1 cellular context compared by ENCODE assay signal in genomic region chr2:11985817-11986566, GRCh38.
TF ChIP-seq lines count a peak whose summit lies in the region.

No MANE protein-coding gene starts in this region.

TF ChIP-seq in GM23338, 12 proteins besides CTCF, POLR2A, EP300 and RAD21:
- TF ChIP-seq, protein P1, sequence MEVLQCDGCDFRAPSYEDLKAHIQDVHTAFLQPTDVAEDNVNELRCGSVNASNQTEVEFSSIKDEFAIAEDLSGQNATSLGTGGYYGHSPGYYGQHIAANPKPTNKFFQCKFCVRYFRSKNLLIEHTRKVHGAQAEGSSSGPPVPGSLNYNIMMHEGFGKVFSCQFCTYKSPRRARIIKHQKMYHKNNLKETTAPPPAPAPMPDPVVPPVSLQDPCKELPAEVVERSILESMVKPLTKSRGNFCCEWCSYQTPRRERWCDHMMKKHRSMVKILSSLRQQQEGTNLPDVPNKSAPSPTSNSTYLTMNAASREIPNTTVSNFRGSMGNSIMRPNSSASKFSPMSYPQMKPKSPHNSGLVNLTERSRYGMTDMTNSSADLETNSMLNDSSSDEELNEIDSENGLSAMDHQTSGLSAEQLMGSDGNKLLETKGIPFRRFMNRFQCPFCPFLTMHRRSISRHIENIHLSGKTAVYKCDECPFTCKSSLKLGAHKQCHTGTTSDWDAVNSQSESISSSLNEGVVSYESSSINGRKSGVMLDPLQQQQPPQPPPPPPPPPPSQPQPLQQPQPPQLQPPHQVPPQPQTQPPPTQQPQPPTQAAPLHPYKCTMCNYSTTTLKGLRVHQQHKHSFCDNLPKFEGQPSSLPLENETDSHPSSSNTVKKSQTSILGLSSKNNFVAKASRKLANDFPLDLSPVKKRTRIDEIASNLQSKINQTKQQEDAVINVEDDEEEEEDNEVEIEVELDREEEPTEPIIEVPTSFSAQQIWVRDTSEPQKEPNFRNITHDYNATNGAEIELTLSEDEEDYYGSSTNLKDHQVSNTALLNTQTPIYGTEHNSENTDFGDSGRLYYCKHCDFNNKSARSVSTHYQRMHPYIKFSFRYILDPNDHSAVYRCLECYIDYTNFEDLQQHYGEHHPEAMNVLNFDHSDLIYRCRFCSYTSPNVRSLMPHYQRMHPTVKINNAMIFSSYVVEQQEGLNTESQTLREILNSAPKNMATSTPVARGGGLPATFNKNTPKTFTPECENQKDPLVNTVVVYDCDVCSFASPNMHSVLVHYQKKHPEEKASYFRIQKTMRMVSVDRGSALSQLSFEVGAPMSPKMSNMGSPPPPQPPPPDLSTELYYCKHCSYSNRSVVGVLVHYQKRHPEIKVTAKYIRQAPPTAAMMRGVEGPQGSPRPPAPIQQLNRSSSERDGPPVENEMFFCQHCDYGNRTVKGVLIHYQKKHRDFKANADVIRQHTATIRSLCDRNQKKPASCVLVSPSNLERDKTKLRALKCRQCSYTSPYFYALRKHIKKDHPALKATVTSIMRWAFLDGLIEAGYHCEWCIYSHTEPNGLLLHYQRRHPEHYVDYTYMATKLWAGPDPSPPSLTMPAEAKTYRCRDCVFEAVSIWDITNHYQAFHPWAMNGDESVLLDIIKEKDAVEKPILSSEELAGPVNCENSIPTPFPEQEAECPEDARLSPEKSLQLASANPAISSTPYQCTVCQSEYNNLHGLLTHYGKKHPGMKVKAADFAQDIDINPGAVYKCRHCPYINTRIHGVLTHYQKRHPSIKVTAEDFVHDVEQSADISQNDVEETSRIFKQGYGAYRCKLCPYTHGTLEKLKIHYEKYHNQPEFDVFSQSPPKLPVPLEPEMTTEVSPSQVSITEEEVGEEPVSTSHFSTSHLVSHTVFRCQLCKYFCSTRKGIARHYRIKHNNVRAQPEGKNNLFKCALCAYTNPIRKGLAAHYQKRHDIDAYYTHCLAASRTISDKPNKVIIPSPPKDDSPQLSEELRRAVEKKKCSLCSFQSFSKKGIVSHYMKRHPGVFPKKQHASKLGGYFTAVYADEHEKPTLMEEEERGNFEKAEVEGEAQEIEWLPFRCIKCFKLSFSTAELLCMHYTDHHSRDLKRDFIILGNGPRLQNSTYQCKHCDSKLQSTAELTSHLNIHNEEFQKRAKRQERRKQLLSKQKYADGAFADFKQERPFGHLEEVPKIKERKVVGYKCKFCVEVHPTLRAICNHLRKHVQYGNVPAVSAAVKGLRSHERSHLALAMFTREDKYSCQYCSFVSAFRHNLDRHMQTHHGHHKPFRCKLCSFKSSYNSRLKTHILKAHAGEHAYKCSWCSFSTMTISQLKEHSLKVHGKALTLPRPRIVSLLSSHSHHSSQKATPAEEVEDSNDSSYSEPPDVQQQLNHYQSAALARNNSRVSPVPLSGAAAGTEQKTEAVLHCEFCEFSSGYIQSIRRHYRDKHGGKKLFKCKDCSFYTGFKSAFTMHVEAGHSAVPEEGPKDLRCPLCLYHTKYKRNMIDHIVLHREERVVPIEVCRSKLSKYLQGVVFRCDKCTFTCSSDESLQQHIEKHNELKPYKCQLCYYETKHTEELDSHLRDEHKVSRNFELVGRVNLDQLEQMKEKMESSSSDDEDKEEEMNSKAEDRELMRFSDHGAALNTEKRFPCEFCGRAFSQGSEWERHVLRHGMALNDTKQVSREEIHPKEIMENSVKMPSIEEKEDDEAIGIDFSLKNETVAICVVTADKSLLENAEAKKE (CRISPR knock-in tag; IDR thresholded peaks at IDR 0.05) = no peak
- no peak for TF ChIP-seq REST (IDR thresholded peaks at IDR 0.05; ENCODE audit: unreplicated experiment)
- TF ChIP-seq ZNF114 (CRISPR knock-in tag; IDR thresholded peaks at IDR 0.05) = no peak
- no peak for TF ChIP-seq EZH2 (IDR thresholded peaks at IDR 0.05; ENCODE audit: low read depth, unreplicated experiment)
- TF ChIP-seq, protein P2, sequence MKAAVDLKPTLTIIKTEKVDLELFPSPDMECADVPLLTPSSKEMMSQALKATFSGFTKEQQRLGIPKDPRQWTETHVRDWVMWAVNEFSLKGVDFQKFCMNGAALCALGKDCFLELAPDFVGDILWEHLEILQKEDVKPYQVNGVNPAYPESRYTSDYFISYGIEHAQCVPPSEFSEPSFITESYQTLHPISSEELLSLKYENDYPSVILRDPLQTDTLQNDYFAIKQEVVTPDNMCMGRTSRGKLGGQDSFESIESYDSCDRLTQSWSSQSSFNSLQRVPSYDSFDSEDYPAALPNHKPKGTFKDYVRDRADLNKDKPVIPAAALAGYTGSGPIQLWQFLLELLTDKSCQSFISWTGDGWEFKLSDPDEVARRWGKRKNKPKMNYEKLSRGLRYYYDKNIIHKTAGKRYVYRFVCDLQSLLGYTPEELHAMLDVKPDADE (IDR thresholded peaks at IDR 0.05) = no peak
- TF ChIP-seq CREB1 (CRISPR knock-in tag; IDR thresholded peaks at IDR 0.05; ENCODE audit: low read depth) = no peak
- no peak for TF ChIP-seq EZH2phosphoT487 (IDR thresholded peaks at IDR 0.05; ENCODE audit: unreplicated experiment)
- TF ChIP-seq NANOG (IDR thresholded peaks at IDR 0.05; ENCODE audit: borderline replicate concordance) = no peak
- TF ChIP-seq JUNB (IDR thresholded peaks at IDR 0.05; ENCODE audit: unreplicated experiment) = no peak
- TF ChIP-seq POLR2AphosphoS5 (IDR thresholded peaks at IDR 0.05; ENCODE audit: low read depth) = no peak
